14 cellular contexts compared by ENCODE assay signal in genomic region chr4:71609159-71609558, GRCh38.
DNase-seq lines count a peak whose midpoint lies in the region; ATAC-seq and TF ChIP-seq lines count a peak whose summit lies in the region.
"Had no signal": no experiment of that assay in that cellular context is flagged by ENCODE, and none has a peak within 500 bp of the region (broad histone marks: within the 10 kb centered on the region; RNA-seq: fewer than 3 reads in every experiment).

No MANE protein-coding gene starts in this region.

- H3K27me3 ChIP-seq in IMR-90 (ENCODE audit: control insufficient read depth, insufficient read depth, low read length): peaks cover 3% of the 10 kb centered on the region
- H3K27me3 ChIP-seq in brain microvascular endothelial cell (replicated peaks): no peaks in the 10 kb centered on the region
- peaks cover 7% of the 10 kb centered on the region for H3K27me3 ChIP-seq in left ventricle myocardium inferior (ENCODE audit: low read depth)

- H3K4me3 ChIP-seq in AG10803 (ENCODE audit: low read length) (no peak overlapping the region), IMR-90 (ENCODE audit: insufficient read depth, low read depth, low read length) (no peak overlapping the region), brain microvascular endothelial cell (ENCODE audit: low read depth, low read length) (no peak overlapping the region), left ventricle myocardium inferior (no peak overlapping the region)
- H3K4me3 ChIP-seq: K562 had no signal

- no peak overlapping the region for H4K5ac ChIP-seq in IMR-90 (ENCODE audit: low read depth, low read length)

- no peak overlapping the region for H2AK5ac ChIP-seq in IMR-90 (ENCODE audit: low read depth, low read length)

- H2AFZ ChIP-seq in IMR-90 (replicated peaks; ENCODE audit: low read length, poor library complexity): no peak overlapping the region

- no peak overlapping the region for H2BK120ac ChIP-seq in IMR-90 (ENCODE audit: low read depth, low read length)

- H2BK15ac ChIP-seq in IMR-90 (ENCODE audit: low read depth, low read length): no peak overlapping the region

- intact Hi-C loops in IMR-90 (cut with micrococcal nuclease): no loop called here
- intact Hi-C loops in left ventricle myocardium inferior (cut with micrococcal nuclease): no loop called here
- intact Hi-C loops in Right ventricle myocardium superior (cut with DNase I): no loop called here

- no peak for TF ChIP-seq RAD21 in IMR-90 (IDR thresholded peaks at IDR 0.05; ENCODE audit: low read length)

- H3K9ac ChIP-seq in IMR-90 (ENCODE audit: low read depth, low read length): no peak overlapping the region

- no peak overlapping the region for H3K23ac ChIP-seq in IMR-90 (ENCODE audit: low read depth, low read length)

- no peak for ATAC-seq in IMR-90 (ENCODE audit: low read depth)
- ATAC-seq in Right ventricle myocardium superior (ENCODE audit: poor library complexity): no peak
- ATAC-seq: K562 had no signal

- in situ Hi-C loops in IMR-90 (cut with MboI; ENCODE audit: low sequenced_read_pairs): no loop called here
- in situ Hi-C loops in brain microvascular endothelial cell (cut with HindIII; ENCODE audit: low pct_ligation_motif_present, low sequenced_read_pairs): no loop called here

- H3K56ac ChIP-seq in IMR-90 (ENCODE audit: extremely low read depth, insufficient read depth, low read length): no peak overlapping the region

- no peaks in the 10 kb centered on the region for H4K20me1 ChIP-seq in IMR-90 (ENCODE audit: insufficient read depth, low read length)

- H3K9me3 ChIP-seq in IMR-90 (ENCODE audit: control insufficient read depth, insufficient read depth, low read length) (no peaks in the 10 kb centered on the region; the same call in 1 of the 2 replicates), left ventricle myocardium inferior (replicated peaks) (no peaks in the 10 kb centered on the region)

- dilution Hi-C loops in IMR-90 (cut with HindIII; ENCODE audit: low sequenced_read_pairs, unreplicated experiment): no loop called here

- H3K27ac ChIP-seq in IMR-90 (ENCODE audit: insufficient read depth, low read length) (no peak overlapping the region), brain microvascular endothelial cell (peak overlapping the region; percentile 55), left ventricle myocardium inferior (replicated peaks) (no peak overlapping the region)

- POLR2A ChIA-PET in IMR-90 (lab: Charles Lee; ENCODE audit: unreplicated experiment): no interaction called here

- no TSS peak for BruUV-seq in IMR-90 (replicated peaks; lab: Mats Ljungman, UMichigan)

- no peaks in the 10 kb centered on the region for H3K79me1 ChIP-seq in IMR-90 (ENCODE audit: low read depth in 1 of 2, low read length in 2 of 2)

- H3K36me3 ChIP-seq in IMR-90 (ENCODE audit: control insufficient read depth, insufficient read depth, low read length) (no peaks in the 10 kb centered on the region), brain microvascular endothelial cell (replicated peaks) (no peaks in the 10 kb centered on the region), left ventricle myocardium inferior (no peaks in the 10 kb centered on the region)

- H3K18ac ChIP-seq in IMR-90 (ENCODE audit: low read depth, low read length): no peak overlapping the region

- H4K8ac ChIP-seq in IMR-90 (ENCODE audit: low read depth in 2 of 2, low read length in 2 of 2): no peak overlapping the region

- H4K91ac ChIP-seq in IMR-90 (ENCODE audit: insufficient read depth, low read depth, low read length): no peak overlapping the region

- no peak overlapping the region for H2BK5ac ChIP-seq in IMR-90 (ENCODE audit: low read depth, low read length, poor library complexity, severe bottlenecking)

- TF ChIP-seq POLR2A in IMR-90 (IDR thresholded peaks at IDR 0.05; ENCODE audit: low read depth, low read length): no peak

- no peak overlapping the region for H3K4ac ChIP-seq in IMR-90 (ENCODE audit: low read depth, low read length)

- no peak overlapping the region for H3K14ac ChIP-seq in IMR-90 (replicated peaks; ENCODE audit: low read depth, low read length)

- DNase-seq in AG10803 (ENCODE audit: low read depth) (peak; percentile 6), IMR-90 (no peak), brain microvascular endothelial cell (peak; percentile 37), iris pigment epithelial cell (ENCODE audit: low read depth) (peak; percentile 2), AG08396 (ENCODE audit: low spot score) (no peak), left ventricle myocardium inferior (no peak), cerebellum (ENCODE audit: low spot score) (no peak), Right ventricle myocardium superior (no peak)
- DNase-seq: CD4-positive, alpha-beta T cell; DMS79 treated with DMSO at 0.1 percent for 48 hours; NCI-H1092; NCI-H2227 treated with DMSO at 0.1 percent for 48 hours; NCI-H526 had no signal

- H2BK20ac ChIP-seq in IMR-90 (ENCODE audit: low read depth, low read length): no peak overlapping the region

- no peaks in the 10 kb centered on the region for H3K9me1 ChIP-seq in IMR-90 (ENCODE audit: insufficient read depth, low read length)

- H2AK9ac ChIP-seq in IMR-90 (replicated peaks; ENCODE audit: low read depth, low read length, poor library complexity): no peak overlapping the region

- TF ChIP-seq CTCF in AG10803 (conservative IDR thresholded peaks at IDR 0.05; ENCODE audit: low read length) (no peak), IMR-90 (conservative IDR thresholded peaks at IDR 0.05; ENCODE audit: low read depth, low read length) (no peak), brain microvascular endothelial cell (IDR thresholded peaks at IDR 0.05; ENCODE audit: low read depth, low read length, missing control alignments) (no peak), left ventricle myocardium inferior (IDR thresholded peaks at IDR 0.05; ENCODE audit: borderline replicate concordance) (no peak)

- no peak overlapping the region for H3K4me2 ChIP-seq in IMR-90 (ENCODE audit: low read depth, low read length)

- CTCF ChIA-PET in IMR-90 (lab: Yijun Ruan, JAX): interaction anchor here (0.6 kb wide), 2 partner anchors 13 to 56 kb away, joined by 3 to 6 read pairs; no protein-coding TSS in a partner anchor

- no CpG with 5 or more reads among the region's 4 CpGs for WGBS in IMR-90 (ENCODE audit: extremely low coverage in 2 of 2, insufficient read length in 1 of 2), 2 experiments

- peaks cover 3% of the 10 kb centered on the region; the same call in 1 of the 2 replicates for H3K4me1 ChIP-seq in IMR-90 (ENCODE audit: control insufficient read depth, insufficient read depth, low read length)
- no peaks in the 10 kb centered on the region for H3K4me1 ChIP-seq in left ventricle myocardium inferior

TF ChIP-seq in IMR-90, 13 proteins besides CTCF, POLR2A, EP300 and RAD21:
- no peak for TF ChIP-seq CHD1 (IDR thresholded peaks at IDR 0.05; ENCODE audit: low read depth, low read length)
- TF ChIP-seq NFE2L2 (IDR thresholded peaks at IDR 0.05; ENCODE audit: low read depth, low read length): no peak
- peak; percentile 49; the same call in 1 of the 2 replicates for TF ChIP-seq CEBPB (IDR thresholded peaks at IDR 0.05; ENCODE audit: low read depth, low read length)
- TF ChIP-seq ELK1 (IDR thresholded peaks at IDR 0.05; ENCODE audit: borderline replicate concordance, low read depth, low read length): no peak
- TF ChIP-seq SMC3 (IDR thresholded peaks at IDR 0.05; ENCODE audit: low read depth, low read length): no peak
- TF ChIP-seq, protein P1, sequence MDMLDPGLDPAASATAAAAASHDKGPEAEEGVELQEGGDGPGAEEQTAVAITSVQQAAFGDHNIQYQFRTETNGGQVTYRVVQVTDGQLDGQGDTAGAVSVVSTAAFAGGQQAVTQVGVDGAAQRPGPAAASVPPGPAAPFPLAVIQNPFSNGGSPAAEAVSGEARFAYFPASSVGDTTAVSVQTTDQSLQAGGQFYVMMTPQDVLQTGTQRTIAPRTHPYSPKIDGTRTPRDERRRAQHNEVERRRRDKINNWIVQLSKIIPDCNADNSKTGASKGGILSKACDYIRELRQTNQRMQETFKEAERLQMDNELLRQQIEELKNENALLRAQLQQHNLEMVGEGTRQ (IDR thresholded peaks at IDR 0.05; ENCODE audit: low read depth, low read length): no peak
- TF ChIP-seq BHLHE40 (IDR thresholded peaks at IDR 0.05; ENCODE audit: low read depth, low read length): no peak

Comparison
In these comparisons a context has a peak if more than half of its experiments do, and no peak if none do; other contexts are left out.
1. DNase-seq: peak in AG10803 (single experiment), brain microvascular endothelial cell (single experiment) and iris pigment epithelial cell (single experiment); none in IMR-90 (single experiment), AG08396 (single experiment), left ventricle myocardium inferior (single experiment), cerebellum (single experiment) and Right ventricle myocardium superior (single experiment).